ENCODE assay signal across 3 cellular contexts in the genomic region with DNA sequence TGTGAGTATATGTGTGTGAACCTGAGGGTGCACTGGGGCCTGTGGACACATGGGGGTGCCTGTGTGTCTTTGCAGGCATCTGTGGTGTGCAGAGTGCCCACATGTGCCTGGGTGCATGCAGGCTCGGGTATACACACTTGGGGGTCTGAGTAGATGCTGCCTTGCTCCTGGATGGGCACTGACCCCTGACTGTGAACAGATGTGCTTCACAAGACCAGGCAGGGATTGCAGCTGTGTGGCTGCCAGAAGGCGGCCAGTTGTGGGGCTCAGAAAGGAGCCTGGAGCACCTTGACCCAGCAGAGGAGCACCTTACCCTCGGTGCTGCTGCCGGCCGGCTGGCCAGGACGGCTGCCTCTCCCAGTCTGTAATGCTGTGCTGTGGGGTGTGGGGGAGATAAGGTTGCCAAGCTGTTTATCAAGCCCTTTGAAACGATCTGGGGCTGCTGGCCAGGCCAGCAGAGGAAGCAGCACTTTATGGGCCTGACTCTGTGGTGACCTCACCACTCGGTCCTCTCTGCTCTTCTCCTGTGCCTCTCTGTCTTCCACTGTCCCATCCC.
TF ChIP-seq lines count a peak whose summit lies in the region.

No MANE protein-coding gene starts in this region.

TF ChIP-seq in A549, 52 proteins besides CTCF, POLR2A, EP300 and RAD21:
- TF ChIP-seq, protein P1, sequence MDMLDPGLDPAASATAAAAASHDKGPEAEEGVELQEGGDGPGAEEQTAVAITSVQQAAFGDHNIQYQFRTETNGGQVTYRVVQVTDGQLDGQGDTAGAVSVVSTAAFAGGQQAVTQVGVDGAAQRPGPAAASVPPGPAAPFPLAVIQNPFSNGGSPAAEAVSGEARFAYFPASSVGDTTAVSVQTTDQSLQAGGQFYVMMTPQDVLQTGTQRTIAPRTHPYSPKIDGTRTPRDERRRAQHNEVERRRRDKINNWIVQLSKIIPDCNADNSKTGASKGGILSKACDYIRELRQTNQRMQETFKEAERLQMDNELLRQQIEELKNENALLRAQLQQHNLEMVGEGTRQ (IDR thresholded peaks at IDR 0.05) = no peak
- TF ChIP-seq SMC3 (IDR thresholded peaks at IDR 0.05) (0 out of 3 replicates have a peak, but pooled peaks have one; percentile 9), SREBF2 (IDR thresholded peaks at IDR 0.05) (no peak)

TF ChIP-seq in IMR-90, 13 proteins besides CTCF, POLR2A, EP300 and RAD21:
- no peak for TF ChIP-seq NFE2L2 (IDR thresholded peaks at IDR 0.05; ENCODE audit: low read depth, low read length)
- TF ChIP-seq CHD1 (IDR thresholded peaks at IDR 0.05; ENCODE audit: low read depth, low read length) = no peak

TF ChIP-seq in K562, 482 proteins besides CTCF, POLR2A, EP300 and RAD21 (continues in another document):
- TF ChIP-seq ZNF431 (CRISPR knock-in tag; IDR thresholded peaks at IDR 0.05) (0 out of 2 replicates have a peak, but pooled peaks have one; percentile 21), FOXJ3 (CRISPR knock-in tag; IDR thresholded peaks at IDR 0.05) (no peak), CBX5 (IDR thresholded peaks at IDR 0.05; ENCODE audit: borderline replicate concordance, low read depth) (no peak), DACH1 (IDR thresholded peaks at IDR 0.05; ENCODE audit: partially characterized antibody) (no peak), GATA2 (CRISPR knock-in tag; IDR thresholded peaks at IDR 0.05) (peak; percentile 92), MTA2 (IDR thresholded peaks at IDR 0.05; ENCODE audit: low read depth) (peak; percentile 70), ETV5 (CRISPR knock-in tag; IDR thresholded peaks at IDR 0.05; ENCODE audit: low read depth) (0 out of 2 replicates have a peak, but pooled peaks have one; percentile 26), ZKSCAN3 (CRISPR knock-in tag; IDR thresholded peaks at IDR 0.05) (no peak), MAZ (CRISPR knock-in tag; conservative IDR thresholded peaks at IDR 0.05 in 1 of 2, IDR thresholded peaks at IDR 0.05 in 1 of 2) (peak in 1 of 2 experiments; percentile 33; a peak in 1 of 4 replicates), CXXC5 (CRISPR knock-in tag; IDR thresholded peaks at IDR 0.05) (peak; percentile 40; the same call in 1 of the 2 replicates), MBD2 (IDR thresholded peaks at IDR 0.05; ENCODE audit: borderline replicate concordance, low read depth) (0 out of 2 replicates have a peak, but pooled peaks have one; percentile 26), SMAD3 (CRISPR knock-in tag; conservative IDR thresholded peaks at IDR 0.05) (no peak), ATF1 (CRISPR knock-in tag; IDR thresholded peaks at IDR 0.05) (no peak), ATF1 (tag; IDR thresholded peaks at IDR 0.05) (peak; percentile 48), BHLHE40 (IDR thresholded peaks at IDR 0.05; ENCODE audit: low read length) (peak; percentile 48; the same call in 1 of the 2 replicates), RBM17 (IDR thresholded peaks at IDR 0.05; ENCODE audit: borderline replicate concordance, low read depth, low read length) (no peak), ZBED1 (IDR thresholded peaks at IDR 0.05) (no peak), TEAD4 (IDR thresholded peaks at IDR 0.05; ENCODE audit: low read length) (peak; percentile 92), TEAD4 (CRISPR knock-in tag; IDR thresholded peaks at IDR 0.05; ENCODE audit: borderline replicate concordance) (no peak), TBL1XR1 (IDR thresholded peaks at IDR 0.05; ENCODE audit: low read length in 2 of 2) (peak; percentile 55 to 62; a peak in 2 of 4 replicates), POLR2G (IDR thresholded peaks at IDR 0.05; ENCODE audit: low read depth, low read length) (peak; percentile 57), CCNT2 (IDR thresholded peaks at IDR 0.05; ENCODE audit: borderline replicate concordance, extremely low read depth, insufficient read length, low read depth, low read length) (peak; percentile 61), MAFK (IDR thresholded peaks at IDR 0.05; ENCODE audit: low read length) (no peak), SMAD4 (CRISPR knock-in tag; conservative IDR thresholded peaks at IDR 0.05) (peak; percentile 92), TCF3 (CRISPR knock-in tag; IDR thresholded peaks at IDR 0.05) (peak; percentile 95), DMBX1 (CRISPR knock-in tag; IDR thresholded peaks at IDR 0.05; ENCODE audit: borderline replicate concordance) (peak; percentile 71), RNF2 (IDR thresholded peaks at IDR 0.05) (0 out of 2 replicates have a peak, but pooled peaks have one; percentile 51), SOX6 (IDR thresholded peaks at IDR 0.05) (peak; percentile 63), SETDB1 (IDR thresholded peaks at IDR 0.05; ENCODE audit: low read length) (peak; percentile 22), BRF1 (IDR thresholded peaks at IDR 0.05; ENCODE audit: borderline replicate concordance, extremely low read depth, insufficient read length) (no peak), CBX3 (IDR thresholded peaks at IDR 0.05; ENCODE audit: borderline replicate concordance in 1 of 2, low read length in 2 of 2) (peak in 1 of 2 experiments; percentile 69; a peak in 1 of 3 replicates), MYC (IDR thresholded peaks at IDR 0.05; ENCODE audit: low read depth, low read length) (peak; percentile 59; the same call in 1 of the 2 replicates), MYC (CRISPR knock-in tag; IDR thresholded peaks at IDR 0.05; ENCODE audit: borderline replicate concordance, low read depth) (no peak), SMARCA4 (IDR thresholded peaks at IDR 0.05) (peak; percentile 85), MYNN (IDR thresholded peaks at IDR 0.05) (peak; percentile 87), MYNN (CRISPR knock-in tag; IDR thresholded peaks at IDR 0.05) (no peak), JUN (IDR thresholded peaks at IDR 0.05; ENCODE audit: borderline replicate concordance, low read depth, low read length) (peak; percentile 80; the same call in 1 of the 2 replicates), JUN (CRISPR knock-in tag; IDR thresholded peaks at IDR 0.05; ENCODE audit: borderline replicate concordance) (no peak)
- TF ChIP-seq, protein P2, sequence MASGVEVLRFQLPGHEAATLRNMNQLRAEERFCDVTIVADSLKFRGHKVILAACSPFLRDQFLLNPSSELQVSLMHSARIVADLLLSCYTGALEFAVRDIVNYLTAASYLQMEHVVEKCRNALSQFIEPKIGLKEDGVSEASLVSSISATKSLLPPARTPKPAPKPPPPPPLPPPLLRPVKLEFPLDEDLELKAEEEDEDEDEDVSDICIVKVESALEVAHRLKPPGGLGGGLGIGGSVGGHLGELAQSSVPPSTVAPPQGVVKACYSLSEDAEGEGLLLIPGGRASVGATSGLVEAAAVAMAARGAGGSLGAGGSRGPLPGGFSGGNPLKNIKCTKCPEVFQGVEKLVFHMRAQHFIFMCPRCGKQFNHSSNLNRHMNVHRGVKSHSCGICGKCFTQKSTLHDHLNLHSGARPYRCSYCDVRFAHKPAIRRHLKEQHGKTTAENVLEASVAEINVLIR (CRISPR knock-in tag; IDR thresholded peaks at IDR 0.05) = no peak
- TF ChIP-seq, protein P3, sequence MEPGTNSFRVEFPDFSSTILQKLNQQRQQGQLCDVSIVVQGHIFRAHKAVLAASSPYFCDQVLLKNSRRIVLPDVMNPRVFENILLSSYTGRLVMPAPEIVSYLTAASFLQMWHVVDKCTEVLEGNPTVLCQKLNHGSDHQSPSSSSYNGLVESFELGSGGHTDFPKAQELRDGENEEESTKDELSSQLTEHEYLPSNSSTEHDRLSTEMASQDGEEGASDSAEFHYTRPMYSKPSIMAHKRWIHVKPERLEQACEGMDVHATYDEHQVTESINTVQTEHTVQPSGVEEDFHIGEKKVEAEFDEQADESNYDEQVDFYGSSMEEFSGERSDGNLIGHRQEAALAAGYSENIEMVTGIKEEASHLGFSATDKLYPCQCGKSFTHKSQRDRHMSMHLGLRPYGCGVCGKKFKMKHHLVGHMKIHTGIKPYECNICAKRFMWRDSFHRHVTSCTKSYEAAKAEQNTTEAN (CRISPR knock-in tag; IDR thresholded peaks at IDR 0.05) = no peak
- TF ChIP-seq, protein P4, sequence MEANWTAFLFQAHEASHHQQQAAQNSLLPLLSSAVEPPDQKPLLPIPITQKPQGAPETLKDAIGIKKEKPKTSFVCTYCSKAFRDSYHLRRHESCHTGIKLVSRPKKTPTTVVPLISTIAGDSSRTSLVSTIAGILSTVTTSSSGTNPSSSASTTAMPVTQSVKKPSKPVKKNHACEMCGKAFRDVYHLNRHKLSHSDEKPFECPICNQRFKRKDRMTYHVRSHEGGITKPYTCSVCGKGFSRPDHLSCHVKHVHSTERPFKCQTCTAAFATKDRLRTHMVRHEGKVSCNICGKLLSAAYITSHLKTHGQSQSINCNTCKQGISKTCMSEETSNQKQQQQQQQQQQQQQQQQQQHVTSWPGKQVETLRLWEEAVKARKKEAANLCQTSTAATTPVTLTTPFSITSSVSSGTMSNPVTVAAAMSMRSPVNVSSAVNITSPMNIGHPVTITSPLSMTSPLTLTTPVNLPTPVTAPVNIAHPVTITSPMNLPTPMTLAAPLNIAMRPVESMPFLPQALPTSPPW (CRISPR knock-in tag; IDR thresholded peaks at IDR 0.05) = no peak
- TF ChIP-seq, protein P5, sequence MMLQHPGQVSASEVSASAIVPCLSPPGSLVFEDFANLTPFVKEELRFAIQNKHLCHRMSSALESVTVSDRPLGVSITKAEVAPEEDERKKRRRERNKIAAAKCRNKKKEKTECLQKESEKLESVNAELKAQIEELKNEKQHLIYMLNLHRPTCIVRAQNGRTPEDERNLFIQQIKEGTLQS (IDR thresholded peaks at IDR 0.05) = peak; percentile 86
- TF ChIP-seq, protein P5 (CRISPR knock-in tag; conservative IDR thresholded peaks at IDR 0.05) = no peak; the same call in 1 of the 2 replicates
- TF ChIP-seq, protein P6, sequence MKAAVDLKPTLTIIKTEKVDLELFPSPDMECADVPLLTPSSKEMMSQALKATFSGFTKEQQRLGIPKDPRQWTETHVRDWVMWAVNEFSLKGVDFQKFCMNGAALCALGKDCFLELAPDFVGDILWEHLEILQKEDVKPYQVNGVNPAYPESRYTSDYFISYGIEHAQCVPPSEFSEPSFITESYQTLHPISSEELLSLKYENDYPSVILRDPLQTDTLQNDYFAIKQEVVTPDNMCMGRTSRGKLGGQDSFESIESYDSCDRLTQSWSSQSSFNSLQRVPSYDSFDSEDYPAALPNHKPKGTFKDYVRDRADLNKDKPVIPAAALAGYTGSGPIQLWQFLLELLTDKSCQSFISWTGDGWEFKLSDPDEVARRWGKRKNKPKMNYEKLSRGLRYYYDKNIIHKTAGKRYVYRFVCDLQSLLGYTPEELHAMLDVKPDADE (conservative IDR thresholded peaks at IDR 0.05; ENCODE audit: control insufficient read depth, low read depth, low read length) = peak; percentile 74; the same call in 1 of the 2 replicates
- TF ChIP-seq, protein P7, sequence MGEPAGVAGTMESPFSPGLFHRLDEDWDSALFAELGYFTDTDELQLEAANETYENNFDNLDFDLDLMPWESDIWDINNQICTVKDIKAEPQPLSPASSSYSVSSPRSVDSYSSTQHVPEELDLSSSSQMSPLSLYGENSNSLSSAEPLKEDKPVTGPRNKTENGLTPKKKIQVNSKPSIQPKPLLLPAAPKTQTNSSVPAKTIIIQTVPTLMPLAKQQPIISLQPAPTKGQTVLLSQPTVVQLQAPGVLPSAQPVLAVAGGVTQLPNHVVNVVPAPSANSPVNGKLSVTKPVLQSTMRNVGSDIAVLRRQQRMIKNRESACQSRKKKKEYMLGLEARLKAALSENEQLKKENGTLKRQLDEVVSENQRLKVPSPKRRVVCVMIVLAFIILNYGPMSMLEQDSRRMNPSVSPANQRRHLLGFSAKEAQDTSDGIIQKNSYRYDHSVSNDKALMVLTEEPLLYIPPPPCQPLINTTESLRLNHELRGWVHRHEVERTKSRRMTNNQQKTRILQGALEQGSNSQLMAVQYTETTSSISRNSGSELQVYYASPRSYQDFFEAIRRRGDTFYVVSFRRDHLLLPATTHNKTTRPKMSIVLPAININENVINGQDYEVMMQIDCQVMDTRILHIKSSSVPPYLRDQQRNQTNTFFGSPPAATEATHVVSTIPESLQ (CRISPR knock-in tag; IDR thresholded peaks at IDR 0.05) = no peak
- TF ChIP-seq, protein P8, sequence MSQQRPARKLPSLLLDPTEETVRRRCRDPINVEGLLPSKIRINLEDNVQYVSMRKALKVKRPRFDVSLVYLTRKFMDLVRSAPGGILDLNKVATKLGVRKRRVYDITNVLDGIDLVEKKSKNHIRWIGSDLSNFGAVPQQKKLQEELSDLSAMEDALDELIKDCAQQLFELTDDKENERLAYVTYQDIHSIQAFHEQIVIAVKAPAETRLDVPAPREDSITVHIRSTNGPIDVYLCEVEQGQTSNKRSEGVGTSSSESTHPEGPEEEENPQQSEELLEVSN (IDR thresholded peaks at IDR 0.05; ENCODE audit: borderline replicate concordance in 1 of 2, extremely low read depth in 1 of 2, insufficient read depth in 1 of 2, insufficient read length in 1 of 2, low read depth in 1 of 2, low read length in 1 of 2, poor library complexity in 1 of 2, severe bottlenecking in 1 of 2) = no peak
- TF ChIP-seq, protein P9, sequence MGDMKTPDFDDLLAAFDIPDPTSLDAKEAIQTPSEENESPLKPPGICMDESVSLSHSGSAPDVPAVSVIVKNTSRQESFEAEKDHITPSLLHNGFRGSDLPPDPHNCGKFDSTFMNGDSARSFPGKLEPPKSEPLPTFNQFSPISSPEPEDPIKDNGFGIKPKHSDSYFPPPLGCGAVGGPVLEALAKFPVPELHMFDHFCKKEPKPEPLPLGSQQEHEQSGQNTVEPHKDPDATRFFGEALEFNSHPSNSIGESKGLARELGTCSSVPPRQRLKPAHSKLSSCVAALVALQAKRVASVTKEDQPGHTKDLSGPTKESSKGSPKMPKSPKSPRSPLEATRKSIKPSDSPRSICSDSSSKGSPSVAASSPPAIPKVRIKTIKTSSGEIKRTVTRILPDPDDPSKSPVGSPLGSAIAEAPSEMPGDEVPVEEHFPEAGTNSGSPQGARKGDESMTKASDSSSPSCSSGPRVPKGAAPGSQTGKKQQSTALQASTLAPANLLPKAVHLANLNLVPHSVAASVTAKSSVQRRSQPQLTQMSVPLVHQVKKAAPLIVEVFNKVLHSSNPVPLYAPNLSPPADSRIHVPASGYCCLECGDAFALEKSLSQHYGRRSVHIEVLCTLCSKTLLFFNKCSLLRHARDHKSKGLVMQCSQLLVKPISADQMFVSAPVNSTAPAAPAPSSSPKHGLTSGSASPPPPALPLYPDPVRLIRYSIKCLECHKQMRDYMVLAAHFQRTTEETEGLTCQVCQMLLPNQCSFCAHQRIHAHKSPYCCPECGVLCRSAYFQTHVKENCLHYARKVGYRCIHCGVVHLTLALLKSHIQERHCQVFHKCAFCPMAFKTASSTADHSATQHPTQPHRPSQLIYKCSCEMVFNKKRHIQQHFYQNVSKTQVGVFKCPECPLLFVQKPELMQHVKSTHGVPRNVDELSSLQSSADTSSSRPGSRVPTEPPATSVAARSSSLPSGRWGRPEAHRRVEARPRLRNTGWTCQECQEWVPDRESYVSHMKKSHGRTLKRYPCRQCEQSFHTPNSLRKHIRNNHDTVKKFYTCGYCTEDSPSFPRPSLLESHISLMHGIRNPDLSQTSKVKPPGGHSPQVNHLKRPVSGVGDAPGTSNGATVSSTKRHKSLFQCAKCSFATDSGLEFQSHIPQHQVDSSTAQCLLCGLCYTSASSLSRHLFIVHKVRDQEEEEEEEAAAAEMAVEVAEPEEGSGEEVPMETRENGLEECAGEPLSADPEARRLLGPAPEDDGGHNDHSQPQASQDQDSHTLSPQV (IDR thresholded peaks at IDR 0.05) = peak; percentile 75
